In genomic region chr4:8741513-8742226, GRCh38 we compare ENCODE assay signal across 2 cellular contexts.
TF ChIP-seq lines count a peak whose summit lies in the region.

No MANE protein-coding gene starts in this region.

TF ChIP-seq in SK-N-SH, 30 proteins besides CTCF, POLR2A, EP300 and RAD21 (continued from another document):
- TF ChIP-seq TEAD4 (IDR thresholded peaks at IDR 0.05; ENCODE audit: borderline replicate concordance, insufficient read depth) (no peak), IRF3 (IDR thresholded peaks at IDR 0.05; ENCODE audit: low read depth, low read length) (no peak), JUND (IDR thresholded peaks at IDR 0.05) (no peak)

TF ChIP-seq in SK-N-SH treated with all-trans-retinoic acid at 6 μM for 48 hours, 23 proteins besides CTCF, POLR2A, EP300 and RAD21 (continued from another document):
- TF ChIP-seq CSRNP3 (CRISPR knock-in tag; IDR thresholded peaks at IDR 0.05) (no peak), CREB5 (CRISPR knock-in tag; IDR thresholded peaks at IDR 0.05; ENCODE audit: low read depth) (no peak)
TF ChIP-seq in SK-N-SH treated with all-trans-retinoic acid at 6 μM for 48 hours: peak in this region for 0.
